Comparison of ENCODE assay signal across 13 cellular contexts in the genomic region with DNA sequence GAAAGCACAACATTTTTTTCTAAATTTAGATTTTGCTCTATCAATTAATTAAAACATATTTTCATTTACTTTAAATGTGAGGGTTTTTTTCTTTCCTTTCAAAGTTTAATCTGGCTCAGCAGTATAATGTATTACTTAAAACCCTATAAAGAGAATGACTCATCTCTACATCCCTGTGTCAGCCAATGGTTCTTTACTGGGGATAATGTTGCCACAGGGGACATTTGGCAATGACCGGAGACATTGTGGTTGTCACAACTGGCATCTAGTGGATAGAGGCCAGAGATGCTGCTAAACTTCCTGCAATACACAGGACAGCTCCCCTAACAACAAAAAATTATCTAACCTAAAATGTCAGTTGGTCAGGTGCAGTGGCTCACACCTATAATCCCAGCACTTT.
A peak's percentile ranks its signal among the peaks of the same experiment; 100 is the strongest.
DNase-seq lines count a peak whose midpoint lies in the region; ATAC-seq and TF ChIP-seq lines count a peak whose summit lies in the region.
"Had no signal": no experiment of that assay in that cellular context is flagged by ENCODE, and none has a peak within 500 bp of the region (broad histone marks: within the 10 kb centered on the region; RNA-seq: fewer than 3 reads in every experiment).

No MANE protein-coding gene starts in this region.

- H3K4me1 ChIP-seq in stomach smooth muscle (ENCODE audit: control insufficient read depth, insufficient read depth, low read length), result peaks cover 38% of the 10 kb centered on the region

- H3K9ac ChIP-seq in stomach smooth muscle (ENCODE audit: low read length in 2 of 2), result peak overlapping the region in 1 of 2 donors; percentile 58

- ATAC-seq in HG03108 (IDR thresholded peaks at IDR 0.05; ENCODE audit: unreplicated experiment) (no peak), HG02763 (IDR thresholded peaks at IDR 0.05; ENCODE audit: unreplicated experiment) (no peak)

- no peaks in the 10 kb centered on the region for H3K9me3 ChIP-seq in stomach smooth muscle (ENCODE audit: control insufficient read depth in 2 of 2, low read length in 2 of 2)

- TF ChIP-seq CTCF in coronary artery (IDR thresholded peaks at IDR 0.05), result no peak

- no peaks in the 10 kb centered on the region for H3K27me3 ChIP-seq in stomach smooth muscle (ENCODE audit: control insufficient read depth in 1 of 2, insufficient read depth in 2 of 2, low read length in 2 of 2)

- peak overlapping the region; percentile 78 to 84 for H3K27ac ChIP-seq in coronary artery
- peak overlapping the region; percentile 68 for H3K27ac ChIP-seq in stomach smooth muscle (ENCODE audit: low read length)

- DNase-seq in HCEC 1CT (peak; percentile 28), NCI-H774 (lab: John Stamatoyannopoulos, UW) (peak; percentile 60), coronary artery (ENCODE audit: low spot score) (no peak), C1 segment of cervical spinal cord (lab: John Stamatoyannopoulos, UW) (no peak)
- DNase-seq in activated CD4-positive, alpha-beta T cell treated with anti-CD3 and anti-CD28 coated beads for 4 hours, result no peak
- DNase-seq: activated CD4-positive, alpha-beta memory T cell treated with anti-CD3 and anti-CD28 coated beads for 36 hours; left ventricle myocardium superior; occipital lobe; stimulated activated CD4-positive, alpha-beta T cell treated with anti-CD3 and anti-CD28 coated beads, Interleukin-2, amount 100 ng/mL, for 24 hours; stimulated activated naive CD4-positive, alpha-beta T cell had no signal

- H3K36me3 ChIP-seq in stomach smooth muscle (ENCODE audit: control insufficient read depth in 2 of 2, insufficient read depth in 2 of 2, low read length in 2 of 2), result no peaks in the 10 kb centered on the region

- H3K4me3 ChIP-seq in coronary artery (no peak overlapping the region), stomach smooth muscle (ENCODE audit: low read length in 2 of 2) (peak overlapping the region in 1 of 2 donors; percentile 52)

Comparison
In these comparisons a context has a peak if more than half of its experiments do, and no peak if none do; other contexts are left out.
1. DNase-seq: peak in HCEC 1CT (single experiment) and NCI-H774 (single experiment); none in coronary artery (single experiment), C1 segment of cervical spinal cord (0 of 14) and activated CD4-positive, alpha-beta T cell treated with anti-CD3 and anti-CD28 coated beads for 4 hours (0 of 2).